In genomic region chr2:227411320-227411989, GRCh38 we compare ENCODE assay signal across 7 cellular contexts. TPM values are rescaled to one million over a fixed set of nuclear protein-coding genes. Genes with fewer than 3 reads are reported as not detected.
A peak's percentile ranks its signal among the peaks of the same experiment; 100 is the strongest.
DNase-seq lines count a peak whose midpoint lies in the region; ATAC-seq and TF ChIP-seq lines count a peak whose summit lies in the region.

No MANE protein-coding gene starts in this region.

- DNase-seq in activated CD8-positive, alpha-beta memory T cell treated with anti-CD3 and anti-CD28 coated beads, Interleukin-2, amount 50 U/mL, for 24 hours (ENCODE audit: extremely low read depth): peak; percentile 23
- DNase-seq in renal cortical epithelial cell (ENCODE audit: low read depth): peak; percentile 91
- DNase-seq in mucosa of descending colon: no peak
- DNase-seq in foreskin melanocyte: no peak
- DNase-seq in NCI-H2081 (lab: John Stamatoyannopoulos, UW): no peak

- intact Hi-C loops in mucosa of descending colon (cut with DNase I, micrococcal nuclease): no loop called here

- peak; percentile 77 for ATAC-seq in GM19452 (IDR thresholded peaks at IDR 0.05; ENCODE audit: unreplicated experiment)
- peak; percentile 81 for ATAC-seq in HG03196 (IDR thresholded peaks at IDR 0.05; ENCODE audit: unreplicated experiment)
- no peak for ATAC-seq in mucosa of descending colon

- H3K4me3 ChIP-seq in mucosa of descending colon: no peak overlapping the region

- H3K36me3 ChIP-seq in mucosa of descending colon (ENCODE audit: low read depth): no peaks in the 10 kb centered on the region

- no peaks in the 10 kb centered on the region for H3K9me3 ChIP-seq in mucosa of descending colon

- no peaks in the 10 kb centered on the region for H3K4me1 ChIP-seq in mucosa of descending colon (ENCODE audit: low read depth)

- TF ChIP-seq CTCF in mucosa of descending colon (IDR thresholded peaks at IDR 0.05): no peak

RNA-seq across cellular contexts. Expression of gene SCYGR1, which starts 23.7 kb away (rescaled TPM):
- total RNA-seq in renal cortical epithelial cell: not detected in 2 replicates
- total RNA-seq in mucosa of descending colon: not detected

RNA-seq across cellular contexts. Expression of gene TM4SF20, which starts 32.3 kb away (rescaled TPM):
- not detected in 2 replicates for total RNA-seq in renal cortical epithelial cell
- total RNA-seq in mucosa of descending colon: 10 to 100 TPM in 1 of 3 donors, 1 to 10 TPM in 2; 3.9 to 12.6 (median 9.1) TPM

Comparison
In these comparisons a context has a peak if more than half of its experiments do, and no peak if none do; other contexts are left out.
1. DNase-seq: peak in activated CD8-positive, alpha-beta memory T cell treated with anti-CD3 and anti-CD28 coated beads, Interleukin-2, amount 50 U/mL, for 24 hours (single experiment) and renal cortical epithelial cell (single experiment); none in mucosa of descending colon (0 of 3), foreskin melanocyte (single experiment) and NCI-H2081 (0 of 2).